Comparison of ENCODE assay signal across 8 cellular contexts in genomic region chr7:45001138-45001694, GRCh38.
DNase-seq lines count a peak whose midpoint lies in the region; ATAC-seq and TF ChIP-seq lines count a peak whose summit lies in the region.

No MANE protein-coding gene starts in this region.

- peaks cover 13% of the 10 kb centered on the region for H3K36me3 ChIP-seq in DND-41 (ENCODE audit: insufficient read depth, low read length)

- H3K27me3 ChIP-seq in DND-41 (ENCODE audit: insufficient read depth, low read length, poor library complexity): no peaks in the 10 kb centered on the region

- peak; percentile 68 for DNase-seq in DND-41
- peak; percentile 58 for DNase-seq in NCI-H2107 (lab: John Stamatoyannopoulos, UW)
- DNase-seq in activated T-cell treated with anti-CD3 and anti-CD28 coated beads, Interleukin-2, amount 50 U/mL, for 1 hour: peak; percentile 67
- no peak for DNase-seq in fibroblast of pulmonary artery (ENCODE audit: low read depth)
- DNase-seq in skeletal muscle cell (ENCODE audit: low read depth): no peak
- DNase-seq in NCI-H1930 (lab: John Stamatoyannopoulos, UW): no peak
- DNase-seq in NCI-H1694 (lab: John Stamatoyannopoulos, UW): no peak

- no peaks in the 10 kb centered on the region for H3K9me3 ChIP-seq in DND-41 (ENCODE audit: insufficient read depth, low read length, severe bottlenecking)

- peaks cover 60% of the 10 kb centered on the region for H3K79me2 ChIP-seq in DND-41 (ENCODE audit: insufficient read depth, low read length)

- peak; percentile 41 for ATAC-seq in DND-41 (ENCODE audit: insufficient read depth, low read depth)
- ATAC-seq in GM21528 (IDR thresholded peaks at IDR 0.05; ENCODE audit: low FRiP score, unreplicated experiment): peak; percentile 31

- H3K9ac ChIP-seq in DND-41 (ENCODE audit: low read depth, low read length): peak overlapping the region; percentile 87

- H3K4me1 ChIP-seq in DND-41 (ENCODE audit: insufficient read depth, low read length): peaks cover 40% of the 10 kb centered on the region

- peaks cover 23% of the 10 kb centered on the region for H4K20me1 ChIP-seq in DND-41 (ENCODE audit: insufficient read depth, low read length)

- H2AFZ ChIP-seq in DND-41 (ENCODE audit: low read depth, low read length): no peak overlapping the region

- H3K4me3 ChIP-seq in DND-41 (ENCODE audit: low read depth in 1 of 2, low read length in 2 of 2) (peak overlapping the region; percentile 93 to 94; a peak in 3 of 4 replicates), fibroblast of pulmonary artery (replicated peaks; ENCODE audit: low read depth, low read length) (peak overlapping the region; percentile 69), skeletal muscle cell (ENCODE audit: low read depth, low read length) (peak overlapping the region; percentile 59)

- H3K27ac ChIP-seq in DND-41 (ENCODE audit: low read length): peak overlapping the region; percentile 92

- TF ChIP-seq CTCF in DND-41 (IDR thresholded peaks at IDR 0.05; ENCODE audit: borderline replicate concordance, extremely low read depth, low read length, poor library complexity, severe bottlenecking): no peak
- TF ChIP-seq CTCF in fibroblast of pulmonary artery (IDR thresholded peaks at IDR 0.05; ENCODE audit: low read length, missing control alignments): no peak

- H3K4me2 ChIP-seq in DND-41 (ENCODE audit: insufficient read depth, low read length): peak overlapping the region; percentile 92

Comparison
In these comparisons a context has a peak if more than half of its experiments do, and no peak if none do; other contexts are left out.
1. DNase-seq: peak in DND-41 (single experiment), NCI-H2107 (single experiment) and activated T-cell treated with anti-CD3 and anti-CD28 coated beads, Interleukin-2, amount 50 U/mL, for 1 hour (single experiment); none in fibroblast of pulmonary artery (single experiment), skeletal muscle cell (single experiment), NCI-H1930 (0 of 2) and NCI-H1694 (single experiment).
2. Peak in every context shown above with its lines, with median percentiles within 50 percentile points of each other: H3K4me3 ChIP-seq.